ENCODE assay signal across 9 cellular contexts in the genomic region with DNA sequence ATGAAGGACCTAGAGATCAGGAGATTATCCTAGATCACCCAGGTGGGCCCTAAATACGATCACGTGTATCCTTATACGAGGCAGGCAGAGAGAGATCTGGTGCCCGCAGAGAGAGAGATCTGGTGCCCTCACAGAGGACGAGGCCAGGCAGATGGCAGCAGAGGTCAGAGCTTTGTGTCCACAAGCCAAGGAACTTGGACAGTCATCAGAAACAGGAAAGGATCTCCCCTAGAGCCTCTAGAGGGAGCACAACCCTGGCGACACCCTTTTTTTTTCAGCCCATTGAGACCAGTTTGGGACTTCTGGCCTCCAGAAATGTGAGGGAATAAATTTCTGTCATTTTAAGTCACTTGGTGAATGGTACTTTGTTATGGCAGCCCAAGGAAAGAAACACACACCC. TPM values are rescaled to one million over a fixed set of nuclear protein-coding genes. Genes with fewer than 3 reads are reported as not detected.
DNase-seq lines count a peak whose midpoint lies in the region; ATAC-seq and TF ChIP-seq lines count a peak whose summit lies in the region.
"Had no signal": no experiment of that assay in that cellular context is flagged by ENCODE, and none has a peak within 500 bp of the region (broad histone marks: within the 10 kb centered on the region; RNA-seq: fewer than 3 reads in every experiment).

No MANE protein-coding gene starts in this region.

- no peaks in the 10 kb centered on the region for H3K4me1 ChIP-seq in A673 (ENCODE audit: insufficient read depth, low read length, poor library complexity, severe bottlenecking)
- no peaks in the 10 kb centered on the region for H3K4me1 ChIP-seq in Panc1 (ENCODE audit: control insufficient read depth, insufficient read depth, low read length)

- H3K27me3 ChIP-seq in A673 (replicated peaks; ENCODE audit: insufficient read depth, low read depth, low read length, poor library complexity) (no peaks in the 10 kb centered on the region), Panc1 (ENCODE audit: control insufficient read depth, insufficient read depth, low read length) (no peaks in the 10 kb centered on the region)

- no peaks in the 10 kb centered on the region for H3K9me3 ChIP-seq in A673 (ENCODE audit: low read depth, low read length, poor library complexity, severe bottlenecking)
- H3K9me3 ChIP-seq in Panc1 (ENCODE audit: control insufficient read depth, insufficient read depth, low read depth, low read length) = no peaks in the 10 kb centered on the region

- no peaks in the 10 kb centered on the region for H3K36me3 ChIP-seq in A673 (ENCODE audit: insufficient read depth, low read length, poor library complexity, severe bottlenecking)
- H3K36me3 ChIP-seq in Panc1 (ENCODE audit: control insufficient read depth, insufficient read depth, low read length) = no peaks in the 10 kb centered on the region

- intact Hi-C loops in A673 (cut with micrococcal nuclease; ENCODE audit: unreplicated experiment) = no loop called here
- intact Hi-C loops in Panc1 (cut with micrococcal nuclease; ENCODE audit: unreplicated experiment) = no loop called here

- H3K27ac ChIP-seq in A673 (ENCODE audit: low read depth, low read length, poor library complexity, severe bottlenecking) (no peak overlapping the region), Panc1 (ENCODE audit: low read length) (no peak overlapping the region)

- POLR2A ChIA-PET in A673 (lab: Charles Lee; ENCODE audit: low non-redundant PET) = no interaction called here
- POLR2A ChIA-PET in Panc1 (lab: Charles Lee) = no interaction called here

- in situ Hi-C loops in Panc1 (cut with HindIII; ENCODE audit: low pct_unique_long_range_greater_than_20kb, low sequenced_read_pairs) = no loop called here

- CTCF ChIA-PET in A673 (lab: Charles Lee) = interaction anchor here (0.6 kb wide), 1 partner anchor 245 kb away, joined by 8 read pairs; no protein-coding TSS in a partner anchor
- CTCF ChIA-PET in Panc1 (lab: Charles Lee) = no interaction called here

- DNase-seq in A673 (ENCODE audit: low spot score) = no peak
- peak; percentile 2 for DNase-seq in GM12865 (ENCODE audit: low read depth)
- no peak for DNase-seq in Panc1 (ENCODE audit: low read depth, low spot score)
- DNase-seq in fibroblast of pulmonary artery (ENCODE audit: low read depth) = no peak
- DNase-seq in NCI-H2196 (lab: John Stamatoyannopoulos, UW; ENCODE audit: unreplicated experiment) = no peak
- no peak for DNase-seq in NCI-H774 (lab: John Stamatoyannopoulos, UW)
- no peak for DNase-seq in amniotic stem cell (lab: John Stamatoyannopoulos, UW)
- DNase-seq: NCI-H1105 had no signal

- H3K4me3 ChIP-seq in A673 (ENCODE audit: low read depth, low read length, poor library complexity, severe bottlenecking) (no peak overlapping the region), GM12865 (ENCODE audit: low read depth, low read length) (no peak overlapping the region), Panc1 (ENCODE audit: low read depth in 2 of 2, low read length in 2 of 2) (no peak overlapping the region), fibroblast of pulmonary artery (replicated peaks; ENCODE audit: low read depth, low read length) (no peak overlapping the region)

- no TSS peak for BruUV-seq in A673 (replicated peaks; lab: Mats Ljungman, UMichigan)
- BruUV-seq in Panc1 (replicated peaks; lab: Mats Ljungman, UMichigan) = no TSS peak

- no peak for ATAC-seq in Panc1
- no peak for ATAC-seq in GM18867 (IDR thresholded peaks at IDR 0.05; ENCODE audit: unreplicated experiment)

- TF ChIP-seq CTCF in A673 (conservative IDR thresholded peaks at IDR 0.05; ENCODE audit: low read depth, low read length) (peak; percentile 26), GM12865 (IDR thresholded peaks at IDR 0.05; ENCODE audit: insufficient read depth, low read depth, low read length, missing control alignments) (peak; percentile 25), Panc1 (IDR thresholded peaks at IDR 0.05) (peak; percentile 47), fibroblast of pulmonary artery (IDR thresholded peaks at IDR 0.05; ENCODE audit: low read length, missing control alignments) (peak; percentile 37)

RNA-seq across cellular contexts. Expression of a gene that starts 25.5 kb away (rescaled TPM):
- 13.7 and 14.1 TPM in 2 replicates for total RNA-seq in A673 (2021)
- total RNA-seq in Panc1 (2021; ENCODE audit: unreplicated experiment) = 0.67 TPM
- 0.07 TPM for polyA plus RNA-seq in Panc1 (2012; ENCODE audit: insufficient read length)
